Comparison of ENCODE assay signal across 7 cellular contexts in the genomic region with DNA sequence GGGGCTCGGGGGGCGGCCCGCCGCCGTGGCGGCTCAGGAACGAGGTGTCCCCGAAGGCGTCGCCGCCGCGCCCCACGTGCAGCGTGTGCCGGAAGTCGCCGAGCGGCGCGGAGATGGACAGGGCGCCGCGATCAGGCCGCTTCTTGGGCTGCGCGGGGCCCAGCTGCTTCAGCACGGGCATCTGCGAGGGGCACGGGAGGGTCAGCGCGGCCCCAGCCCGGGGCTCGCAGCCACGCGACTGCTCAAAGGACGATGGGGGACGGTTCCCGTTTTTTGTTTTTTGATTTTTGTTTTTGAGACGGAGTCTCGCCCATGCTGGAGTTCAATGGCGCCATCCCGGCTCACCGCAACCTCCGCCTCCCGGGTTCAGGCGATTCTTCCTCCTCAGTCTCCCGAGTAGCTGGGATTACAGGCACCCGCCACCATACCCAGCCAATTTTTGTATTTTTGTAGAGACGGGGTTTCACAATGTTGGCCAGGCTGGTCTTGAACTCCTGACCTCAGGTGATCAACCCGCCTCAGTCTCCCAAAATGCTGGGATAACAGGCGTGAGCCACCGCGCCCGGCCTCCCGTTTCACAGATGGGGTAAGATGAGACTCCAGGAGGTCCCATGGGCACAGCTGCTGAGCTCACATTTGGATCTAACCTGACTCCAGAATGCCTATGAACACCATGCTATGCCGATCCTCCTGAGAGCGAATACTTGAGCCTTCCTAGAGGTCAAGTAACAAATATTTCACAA. TPM values are rescaled to one million over a fixed set of nuclear protein-coding genes. Genes with fewer than 3 reads are reported as not detected.
A peak's percentile ranks its signal among the peaks of the same experiment; 100 is the strongest.
DNase-seq lines count a peak whose midpoint lies in the region; ATAC-seq and TF ChIP-seq lines count a peak whose summit lies in the region.
"Had no signal": no experiment of that assay in that cellular context is flagged by ENCODE, and none has a peak within 500 bp of the region (broad histone marks: within the 10 kb centered on the region; RNA-seq: fewer than 3 reads in every experiment).

No MANE protein-coding gene starts in this region.

- ATAC-seq in GM18909 (IDR thresholded peaks at IDR 0.05; ENCODE audit: poor library complexity, unreplicated experiment), result no peak

- H3K23me2 ChIP-seq in H9 (ENCODE audit: insufficient read length, low read depth, low read length, poor library complexity, severe bottlenecking), result peaks cover 11% of the 10 kb centered on the region

- H2AFZ ChIP-seq in H9 (ENCODE audit: low read length) (no peak overlapping the region), neuronal stem cell (ENCODE audit: low read length) (no peak overlapping the region)

- H2BK20ac ChIP-seq in H9 (ENCODE audit: low read depth, low read length, poor library complexity, severe bottlenecking), result no peak overlapping the region

- no CpG with 5 or more reads among the region's 58 CpGs for WGBS in H9 (ENCODE audit: extremely low coverage, insufficient read length, low lambda C conversion rate)
- 55 to 91% (median 78%) methylated on average over 25 to 58 of the region's 58 CpGs for WGBS in adrenal gland, 4 donors
- WGBS in neuronal stem cell (ENCODE audit: extremely low coverage in 2 of 2, insufficient read length in 2 of 2, insufficient replicate concordance in 1 of 2), 2 donors, result no CpG with 5 or more reads among the region's 58 CpGs

- H3K36me3 Mint-ChIP-seq in H9 (ENCODE audit: insufficient read depth in 1 of 3, low read depth in 3 of 3), result peaks cover 0 to 15% (median 14%) of the 10 kb centered on the region in 3 experiments; a peak in 6 of 7 replicates

- no peak overlapping the region for H3K27ac ChIP-seq in H9 (ENCODE audit: insufficient read length, low read depth, low read length)
- peak overlapping the region in 1 of 5 donors; percentile 99 for H3K27ac ChIP-seq in adrenal gland
- no peak overlapping the region for H3K27ac ChIP-seq in neuronal stem cell (replicated peaks; ENCODE audit: low read length)

- H3K9ac ChIP-seq in H9 (ENCODE audit: extremely low read depth, insufficient read length, low read length) (no peak overlapping the region), neuronal stem cell (ENCODE audit: low read depth, low read length, poor library complexity) (no peak overlapping the region)

- H2BK120ac ChIP-seq in H9 (ENCODE audit: low read depth, low read length, poor library complexity, severe bottlenecking) (no peak overlapping the region), neuronal stem cell (ENCODE audit: low read depth, low read length) (no peak overlapping the region)

- H3K18ac ChIP-seq in H9 (ENCODE audit: insufficient read length, low read depth, low read length) (no peak overlapping the region), neuronal stem cell (ENCODE audit: low read length) (peak overlapping the region; percentile 39)

- peak overlapping the region; percentile 32 to 73 for H3K4me3 Mint-ChIP-seq in H9

- H4K91ac ChIP-seq in H9 (ENCODE audit: insufficient read length, low read depth, low read length), result no peak overlapping the region
- no peak overlapping the region for H4K91ac ChIP-seq in neuronal stem cell (ENCODE audit: low read depth, low read length, poor library complexity)

- H3K56ac ChIP-seq in H9 (ENCODE audit: insufficient read length, low read depth, low read length), result no peak overlapping the region

- H3K23ac ChIP-seq in H9 (ENCODE audit: insufficient read length, low read depth, low read length), result no peak overlapping the region
- peak overlapping the region; percentile 80 for H3K23ac ChIP-seq in neuronal stem cell (ENCODE audit: low read depth, low read length, poor library complexity)

- no peaks in the 10 kb centered on the region for H3K79me1 ChIP-seq in H9 (ENCODE audit: insufficient read depth, low read depth, low read length, poor library complexity, severe bottlenecking)
- H3K79me1 ChIP-seq in neuronal stem cell (ENCODE audit: low read depth, low read length), result no peaks in the 10 kb centered on the region

- H2BK5ac ChIP-seq in H9 (ENCODE audit: insufficient read length, low read length) (no peak overlapping the region), neuronal stem cell (ENCODE audit: low read length) (no peak overlapping the region)

- H3K4ac ChIP-seq in H9 (ENCODE audit: low read depth, low read length) (no peak overlapping the region), neuronal stem cell (ENCODE audit: low read length) (no peak overlapping the region)

- H4K8ac ChIP-seq in H9 (replicated peaks; ENCODE audit: insufficient read length, low read depth, low read length), result no peak overlapping the region
- H4K8ac ChIP-seq in neuronal stem cell (ENCODE audit: low read depth, low read length), result peak overlapping the region; percentile 96

- H3T11ph ChIP-seq in H9 (ENCODE audit: low read length), result no peak overlapping the region

- H3K14ac ChIP-seq in H9 (ENCODE audit: insufficient read depth, low read length) (no peak overlapping the region), neuronal stem cell (ENCODE audit: low read length) (no peak overlapping the region)

- intact Hi-C loops in adrenal gland (cut with DNase I), result no loop called here

- TF ChIP-seq CTCF in H9 (conservative IDR thresholded peaks at IDR 0.05) (no peak), adrenal gland (IDR thresholded peaks at IDR 0.05) (no peak)

- H3K36me3 ChIP-seq in adrenal gland (replicated peaks in 1 of 2) (peaks cover 0 to 19% of the 10 kb centered on the region in 2 donors), neuronal stem cell (replicated peaks in 1 of 2; ENCODE audit: control insufficient read depth in 2 of 2, insufficient read depth in 2 of 2, low read length in 2 of 2) (peaks cover 13 to 19% of the 10 kb centered on the region in 2 donors)

- H2BK15ac ChIP-seq in H9 (ENCODE audit: low read depth, low read length), result no peak overlapping the region
- H2BK15ac ChIP-seq in neuronal stem cell (ENCODE audit: low read length), result peak overlapping the region; percentile 74

- H3K4me2 ChIP-seq in H9 (ENCODE audit: insufficient read depth, insufficient read length, low read length), result no peak overlapping the region
- H3K4me2 ChIP-seq in neuronal stem cell (ENCODE audit: insufficient read depth, low read length, poor library complexity, severe bottlenecking), result peak overlapping the region; percentile 96

- no peak for DNase-seq in H9
- DNase-seq in adrenal gland, result peak in 4 of 7 donors; percentile 27 to 45 (median 35)
- DNase-seq in neuronal stem cell (ENCODE audit: low spot score), result no peak
- no peak for DNase-seq in NK-92 treated with Interleukin-12 subunit alpha and Interleukin-12 subunit beta, amount 100 ng/mL, for 24 hours (lab: John Stamatoyannopoulos, UW)
- DNase-seq in anterior cingulate cortex (lab: John Stamatoyannopoulos, UW), result no peak

- H4K20me1 ChIP-seq in H9 (ENCODE audit: control insufficient read depth, insufficient read depth, insufficient read length), result no peaks in the 10 kb centered on the region

- H2AK5ac ChIP-seq in H9 (ENCODE audit: insufficient read length, low read length) (no peak overlapping the region), neuronal stem cell (ENCODE audit: low read depth, low read length) (peak overlapping the region; percentile 84)

- H3K4me3 ChIP-seq in adrenal gland (no peak overlapping the region), neuronal stem cell (ENCODE audit: low read length in 2 of 2) (no peak overlapping the region)

- H3K9me3 ChIP-seq in H9 (ENCODE audit: control insufficient read depth, low read depth, low read length) (no peaks in the 10 kb centered on the region), adrenal gland (replicated peaks in 1 of 3) (no peaks in the 10 kb centered on the region), neuronal stem cell (replicated peaks in 1 of 2; ENCODE audit: control insufficient read depth in 2 of 2, insufficient read depth in 1 of 2, low read depth in 1 of 2, low read length in 2 of 2) (no peaks in the 10 kb centered on the region)

- peaks cover 43% of the 10 kb centered on the region for H3K27me3 Mint-ChIP-seq in H9 (ENCODE audit: low read depth)

- H4K5ac ChIP-seq in H9 (ENCODE audit: insufficient read length, low read depth, low read length), result no peak overlapping the region

- H2BK12ac ChIP-seq in H9 (ENCODE audit: insufficient read length, low read depth, low read length) (no peak overlapping the region), neuronal stem cell (ENCODE audit: low read length) (peak overlapping the region; percentile 41)

- no peaks in the 10 kb centered on the region for H3K79me2 ChIP-seq in H9 (ENCODE audit: insufficient read depth, low read length)

- no peak for TF ChIP-seq POLR2A in adrenal gland (IDR thresholded peaks at IDR 0.05)

- peaks cover 14 to 16% of the 10 kb centered on the region in 2 experiments for H3K4me1 Mint-ChIP-seq in H9

- H3K27ac Mint-ChIP-seq in H9, result no peak overlapping the region

- H3K27me3 ChIP-seq in H9 (ENCODE audit: insufficient read depth, low read length), result peaks cover 1% of the 10 kb centered on the region; the same call in 1 of the 2 replicates
- H3K27me3 ChIP-seq in adrenal gland, result peaks cover 3% of the 10 kb centered on the region
- peaks cover 0 to 18% (median 0%) of the 10 kb centered on the region in 3 experiments for H3K27me3 ChIP-seq in neuronal stem cell (ENCODE audit: control insufficient read depth in 3 of 3, insufficient read depth in 3 of 3, low read depth in 1 of 3, low read length in 3 of 3)

- 0 out of 5 replicates have a peak, but pooled peaks cover 0 to 3% of the 10 kb centered on the region in 2 experiments for H3K9me3 Mint-ChIP-seq in H9

- H3K4me1 ChIP-seq in H9 (ENCODE audit: insufficient read depth, low read length) (no peaks in the 10 kb centered on the region), adrenal gland (replicated peaks in 1 of 2) (peaks cover 16 to 37% of the 10 kb centered on the region in 2 donors), neuronal stem cell (ENCODE audit: control insufficient read depth in 2 of 2, insufficient read depth in 1 of 2, low read depth in 1 of 2, low read length in 2 of 2) (peaks cover 2 to 10% of the 10 kb centered on the region in 2 donors)

RNA-seq across cellular contexts. Expression of gene LENG9, which starts 2.0 kb away (rescaled TPM):
- total RNA-seq in H9 (2021) (3.7 and 3.8 TPM in 2 replicates), adrenal gland (10 to 100 TPM in 2 of 8 donors, 1 to 10 TPM in 6; 6.3 to 15.3 (median 8.6) TPM)
- 1 to 10 TPM; 1.3 to 4.2 (median 3.1) TPM for polyA plus RNA-seq in adrenal gland
- polyA plus RNA-seq in neuronal stem cell (2013, experiment 1 of 2), result 1.3 TPM
- polyA plus RNA-seq in neuronal stem cell (2013, experiment 2 of 2), result 0.91 TPM

RNA-seq across cellular contexts. Expression of gene CDC42EP5, which starts 7.6 kb away (rescaled TPM):
- 1.6 and 2.9 TPM in 2 replicates for total RNA-seq in H9 (2021)
- total RNA-seq in adrenal gland, result 10 to 100 TPM in 7 of 8 donors, 1 to 10 TPM in 1; 9.7 to 27.9 (median 15.7) TPM
- polyA plus RNA-seq in adrenal gland, result 10 to 100 TPM in 2 of 3 donors, under 1 TPM in 1; 0.44 to 36.0 (median 16.5) TPM
- 12.2 TPM for polyA plus RNA-seq in neuronal stem cell (2013, experiment 1 of 2)
- 12.5 TPM for polyA plus RNA-seq in neuronal stem cell (2013, experiment 2 of 2)

RNA-seq across cellular contexts. Expression of gene LENG8, which starts 16.5 kb away (rescaled TPM):
- 133 and 148 TPM in 2 replicates for total RNA-seq in H9 (2021)
- total RNA-seq in adrenal gland, result 100 to 1,000 TPM in 4 of 8 donors, 10 to 100 TPM in 4; 33.6 to 207 (median 90.8) TPM
- polyA plus RNA-seq in adrenal gland, result 100 to 1,000 TPM in 2 of 3 donors, 10 to 100 TPM in 1; 17.4 to 725 (median 247) TPM
- 151 TPM for polyA plus RNA-seq in neuronal stem cell (2013, experiment 1 of 2)
- polyA plus RNA-seq in neuronal stem cell (2013, experiment 2 of 2), result 130 TPM

RNA-seq across cellular contexts. Expression of gene LAIR2, which starts 37.1 kb away (rescaled TPM):
- total RNA-seq in H9 (2021), result not detected in 2 replicates
- 1 to 10 TPM in 1 of 8 donors, under 1 TPM in 1, not detected in 6; 0.91 to 1.4 TPM for total RNA-seq in adrenal gland
- not detected for polyA plus RNA-seq in adrenal gland
- not detected for polyA plus RNA-seq in neuronal stem cell (2013, experiment 1 of 2)
- not detected for polyA plus RNA-seq in neuronal stem cell (2013, experiment 2 of 2)
- total RNA-seq: fibroblast of lung had no signal
- polyA plus RNA-seq: fibroblast of lung had no signal

RNA-seq across cellular contexts. Expression of gene TTYH1, which starts 50.3 kb away (rescaled TPM):
- total RNA-seq in H9 (2021) (43.1 and 47.1 TPM in 2 replicates), adrenal gland (1 to 10 TPM in 2 of 8 donors, under 1 TPM in 3, not detected in 3; 0.61 to 3.3 (median 0.81) TPM)
- polyA plus RNA-seq in adrenal gland, result 1 to 10 TPM in 2 of 3 donors, not detected in 1; 1.6 to 1.7 TPM
- 504 TPM for polyA plus RNA-seq in neuronal stem cell (2013, experiment 1 of 2)
- polyA plus RNA-seq in neuronal stem cell (2013, experiment 2 of 2), result 501 TPM
- total RNA-seq: fibroblast of lung had no signal
- polyA plus RNA-seq: fibroblast of lung had no signal

Comparison
In these comparisons a context has a peak if more than half of its experiments do, and no peak if none do; other contexts are left out.
1. DNase-seq: peak in adrenal gland (4 of 7); none in H9 (single experiment), neuronal stem cell (single experiment), NK-92 treated with Interleukin-12 subunit alpha and Interleukin-12 subunit beta, amount 100 ng/mL, for 24 hours (single experiment) and anterior cingulate cortex (0 of 58).